ENCODE assay signal across 19 cellular contexts in genomic region chr1:216523449-216524190, GRCh38.
DNase-seq lines count a peak whose midpoint lies in the region; ATAC-seq and FAIRE-seq lines count a peak whose summit lies in the region.
"Had no signal": no experiment of that assay in that cellular context is flagged by ENCODE, and none has a peak within 500 bp of the region (broad histone marks: within the 10 kb centered on the region; RNA-seq: fewer than 3 reads in every experiment).

No MANE protein-coding gene starts in this region.

- H3K4me2 ChIP-seq in BLaER1, result peak overlapping the region; percentile 22; the same call in 1 of the 2 replicates

- H4K20me1 ChIP-seq in BLaER1, result no peaks in the 10 kb centered on the region

- intact Hi-C loops in posterior cingulate gyrus (cut with DNase I), result no loop called here

- ATAC-seq in HG02763 (IDR thresholded peaks at IDR 0.05; ENCODE audit: unreplicated experiment) (peak; percentile 43), HG02970 (IDR thresholded peaks at IDR 0.05; ENCODE audit: low FRiP score, unreplicated experiment) (no peak)
- ATAC-seq: WTC11 had no signal

- H3K4me1 ChIP-seq in BLaER1, result peaks cover 6% of the 10 kb centered on the region; the same call in 1 of the 2 replicates
- H3K4me1 ChIP-seq: colonic mucosa, right lobe of liver had no signal

- H3K27ac ChIP-seq in BLaER1, result no peak overlapping the region
- H3K27ac ChIP-seq: adrenal gland, colonic mucosa, epithelial cell of prostate, neutrophil, right lobe of liver had no signal

- no peak overlapping the region for H3K9ac ChIP-seq in BLaER1

- no peak overlapping the region for H3K4me3 ChIP-seq in BLaER1
- H3K4me3 ChIP-seq: colonic mucosa, right lobe of liver had no signal

- H3K9me3 ChIP-seq in BLaER1, result no peaks in the 10 kb centered on the region
- H3K9me3 ChIP-seq: adrenal gland, colonic mucosa, neutrophil, right lobe of liver had no signal

- DNase-seq in astrocyte of the hippocampus (ENCODE audit: low read depth, low spot score), result peak; percentile 14
- DNase-seq in nucleus accumbens (lab: John Stamatoyannopoulos, UW), result no peak
- no peak for DNase-seq in posterior cingulate gyrus
- no peak for DNase-seq in NCI-H1694 (lab: John Stamatoyannopoulos, UW)
- DNase-seq: adrenal gland; colonic mucosa; midbrain; NCI-H1105 treated with DMSO at 0.1 percent for 48 hours; NCI-H2171 treated with DMSO at 0.1 percent for 48 hours; right lobe of liver; stimulated activated CD4-positive, alpha-beta T cell treated with anti-CD3 and anti-CD28 coated beads, Interleukin-4, amount 100 ng/mL, for 24 hours; stimulated activated CD8-positive, alpha-beta memory T cell treated with anti-CD3 and anti-CD28 coated beads, Interleukin-4, amount 100 ng/mL, for 48 hours had no signal

- no peaks in the 10 kb centered on the region for H3K27me3 ChIP-seq in BLaER1
- H3K27me3 ChIP-seq: adrenal gland, colonic mucosa, neutrophil, right lobe of liver had no signal

- no peaks in the 10 kb centered on the region for H3K36me3 ChIP-seq in BLaER1
- H3K36me3 ChIP-seq: adrenal gland, colonic mucosa, neutrophil, right lobe of liver had no signal

- peak; percentile 86 for FAIRE-seq in islet of Langerhans (lab: Jason Lieb, UNC)
